2 cellular contexts compared by ENCODE assay signal in the genomic region with DNA sequence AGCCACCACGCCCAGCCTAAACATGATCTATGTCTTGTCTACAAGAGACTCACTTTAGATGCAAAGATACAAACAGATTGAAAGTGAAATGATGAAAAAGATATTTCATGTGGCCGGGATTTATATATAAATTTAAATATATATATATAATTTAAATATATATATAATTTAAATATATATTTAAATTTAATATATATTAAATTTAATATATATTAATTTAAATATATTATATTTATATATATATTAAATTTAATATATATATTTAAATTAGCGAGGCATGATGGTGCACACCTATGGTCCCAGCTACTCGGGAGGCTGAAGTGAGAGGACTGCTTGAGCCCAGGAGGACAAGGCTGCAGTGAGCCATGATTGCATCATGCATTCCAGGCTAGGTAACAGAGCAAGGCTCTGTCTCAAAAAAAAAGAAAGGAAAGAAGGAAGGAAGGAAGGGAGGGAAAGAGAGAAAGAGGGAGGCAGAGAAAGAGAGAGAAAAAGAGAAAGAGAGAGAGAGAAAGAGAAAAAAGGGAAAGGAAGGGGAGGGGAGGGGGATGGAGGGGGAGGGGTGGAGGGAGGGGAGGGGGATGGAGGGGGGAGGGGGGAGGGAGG.
A peak's percentile ranks its signal among the peaks of the same experiment; 100 is the strongest.
TF ChIP-seq lines count a peak whose summit lies in the region.

No MANE protein-coding gene starts in this region.

TF ChIP-seq in HepG2, 621 proteins besides CTCF, POLR2A, EP300 and RAD21 (continues in another document):
- no peak for TF ChIP-seq ZNF317 (CRISPR knock-in tag; IDR thresholded peaks at IDR 0.05)
- TF ChIP-seq NONO (IDR thresholded peaks at IDR 0.05): no peak
- no peak for TF ChIP-seq NONO (CRISPR knock-in tag; conservative IDR thresholded peaks at IDR 0.05)
- no peak for TF ChIP-seq ONECUT2 (CRISPR knock-in tag; IDR thresholded peaks at IDR 0.05)
- TF ChIP-seq, protein P1, sequence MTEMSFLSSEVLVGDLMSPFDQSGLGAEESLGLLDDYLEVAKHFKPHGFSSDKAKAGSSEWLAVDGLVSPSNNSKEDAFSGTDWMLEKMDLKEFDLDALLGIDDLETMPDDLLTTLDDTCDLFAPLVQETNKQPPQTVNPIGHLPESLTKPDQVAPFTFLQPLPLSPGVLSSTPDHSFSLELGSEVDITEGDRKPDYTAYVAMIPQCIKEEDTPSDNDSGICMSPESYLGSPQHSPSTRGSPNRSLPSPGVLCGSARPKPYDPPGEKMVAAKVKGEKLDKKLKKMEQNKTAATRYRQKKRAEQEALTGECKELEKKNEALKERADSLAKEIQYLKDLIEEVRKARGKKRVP (CRISPR knock-in tag; IDR thresholded peaks at IDR 0.05): peak in 1 of 2 experiments; percentile 70; a peak in 2 of 4 replicates
- TF ChIP-seq, protein P2, sequence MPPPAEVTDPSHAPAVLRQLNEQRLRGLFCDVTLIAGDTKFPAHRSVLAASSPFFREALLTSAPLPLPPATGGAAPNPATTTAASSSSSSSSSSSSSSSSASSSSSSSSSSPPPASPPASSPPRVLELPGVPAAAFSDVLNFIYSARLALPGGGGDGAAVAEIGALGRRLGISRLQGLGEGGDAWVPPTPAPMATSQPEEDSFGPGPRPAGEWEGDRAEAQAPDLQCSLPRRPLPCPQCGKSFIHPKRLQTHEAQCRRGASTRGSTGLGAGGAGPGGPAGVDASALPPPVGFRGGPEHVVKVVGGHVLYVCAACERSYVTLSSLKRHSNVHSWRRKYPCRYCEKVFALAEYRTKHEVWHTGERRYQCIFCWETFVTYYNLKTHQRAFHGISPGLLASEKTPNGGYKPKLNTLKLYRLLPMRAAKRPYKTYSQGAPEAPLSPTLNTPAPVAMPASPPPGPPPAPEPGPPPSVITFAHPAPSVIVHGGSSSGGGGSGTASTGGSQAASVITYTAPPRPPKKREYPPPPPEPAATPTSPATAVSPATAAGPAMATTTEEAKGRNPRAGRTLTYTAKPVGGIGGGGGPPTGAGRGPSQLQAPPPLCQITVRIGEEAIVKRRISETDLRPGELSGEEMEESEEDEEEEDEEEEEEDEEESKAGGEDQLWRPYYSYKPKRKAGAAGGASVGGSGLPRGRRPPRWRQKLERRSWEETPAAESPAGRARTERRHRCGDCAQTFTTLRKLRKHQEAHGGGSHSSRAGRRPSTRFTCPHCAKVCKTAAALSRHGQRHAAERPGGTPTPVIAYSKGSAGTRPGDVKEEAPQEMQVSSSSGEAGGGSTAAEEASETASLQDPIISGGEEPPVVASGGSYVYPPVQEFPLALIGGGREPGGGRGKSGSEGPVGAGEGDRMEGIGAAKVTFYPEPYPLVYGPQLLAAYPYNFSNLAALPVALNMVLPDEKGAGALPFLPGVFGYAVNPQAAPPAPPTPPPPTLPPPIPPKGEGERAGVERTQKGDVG (CRISPR knock-in tag; IDR thresholded peaks at IDR 0.05; ENCODE audit: borderline replicate concordance): no peak
- no peak for TF ChIP-seq YY1 (IDR thresholded peaks at IDR 0.05; ENCODE audit: insufficient read depth, insufficient replicate concordance, low read depth, low read length)
- peak; percentile 49 for TF ChIP-seq ATF7 (IDR thresholded peaks at IDR 0.05)
- TF ChIP-seq ATF7 (CRISPR knock-in tag; IDR thresholded peaks at IDR 0.05): no peak
- TF ChIP-seq MED13 (CRISPR knock-in tag; IDR thresholded peaks at IDR 0.05): no peak
- TF ChIP-seq KLF15 (CRISPR knock-in tag; IDR thresholded peaks at IDR 0.05; ENCODE audit: borderline replicate concordance): no peak
- TF ChIP-seq ZNF138 (CRISPR knock-in tag; IDR thresholded peaks at IDR 0.05; ENCODE audit: low read depth): no peak
- TF ChIP-seq ZNF644 (CRISPR knock-in tag; IDR thresholded peaks at IDR 0.05; ENCODE audit: low read depth): no peak
- TF ChIP-seq, protein P3, sequence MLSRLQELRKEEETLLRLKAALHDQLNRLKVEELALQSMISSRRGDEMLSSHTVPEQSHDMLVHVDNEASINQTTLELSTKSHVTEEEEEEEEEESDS (CRISPR knock-in tag; IDR thresholded peaks at IDR 0.05; ENCODE audit: borderline replicate concordance): no peak
- TF ChIP-seq, protein P4, sequence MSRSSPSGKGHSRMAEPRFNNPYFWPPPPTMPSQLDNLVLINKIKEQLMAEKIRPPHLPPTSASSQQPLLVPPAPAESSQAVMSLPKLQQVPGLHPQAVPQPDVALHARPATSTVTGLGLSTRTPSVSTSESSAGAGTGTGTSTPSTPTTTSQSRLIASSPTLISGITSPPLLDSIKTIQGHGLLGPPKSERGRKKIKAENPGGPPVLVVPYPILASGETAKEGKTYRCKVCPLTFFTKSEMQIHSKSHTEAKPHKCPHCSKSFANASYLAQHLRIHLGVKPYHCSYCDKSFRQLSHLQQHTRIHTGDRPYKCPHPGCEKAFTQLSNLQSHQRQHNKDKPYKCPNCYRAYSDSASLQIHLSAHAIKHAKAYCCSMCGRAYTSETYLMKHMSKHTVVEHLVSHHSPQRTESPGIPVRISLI (CRISPR knock-in tag; IDR thresholded peaks at IDR 0.05; ENCODE audit: borderline replicate concordance): no peak
- TF ChIP-seq BHLHE40 (IDR thresholded peaks at IDR 0.05; ENCODE audit: low read length): no peak
- TF ChIP-seq ZNF577 (CRISPR knock-in tag; IDR thresholded peaks at IDR 0.05; ENCODE audit: borderline replicate concordance, low read depth): no peak
- TF ChIP-seq, protein P5, sequence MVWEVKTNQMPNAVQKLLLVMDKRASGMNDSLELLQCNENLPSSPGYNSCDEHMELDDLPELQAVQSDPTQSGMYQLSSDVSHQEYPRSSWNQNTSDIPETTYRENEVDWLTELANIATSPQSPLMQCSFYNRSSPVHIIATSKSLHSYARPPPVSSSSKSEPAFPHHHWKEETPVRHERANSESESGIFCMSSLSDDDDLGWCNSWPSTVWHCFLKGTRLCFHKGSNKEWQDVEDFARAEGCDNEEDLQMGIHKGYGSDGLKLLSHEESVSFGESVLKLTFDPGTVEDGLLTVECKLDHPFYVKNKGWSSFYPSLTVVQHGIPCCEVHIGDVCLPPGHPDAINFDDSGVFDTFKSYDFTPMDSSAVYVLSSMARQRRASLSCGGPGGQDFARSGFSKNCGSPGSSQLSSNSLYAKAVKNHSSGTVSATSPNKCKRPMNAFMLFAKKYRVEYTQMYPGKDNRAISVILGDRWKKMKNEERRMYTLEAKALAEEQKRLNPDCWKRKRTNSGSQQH (CRISPR knock-in tag; IDR thresholded peaks at IDR 0.05; ENCODE audit: low read depth): no peak

TF ChIP-seq in IMR-90, 13 proteins besides CTCF, POLR2A, EP300 and RAD21:
- peak; percentile 47; the same call in 1 of the 2 replicates for TF ChIP-seq CEBPB (IDR thresholded peaks at IDR 0.05; ENCODE audit: low read depth, low read length)
- no peak for TF ChIP-seq BHLHE40 (IDR thresholded peaks at IDR 0.05; ENCODE audit: low read depth, low read length)
